In genomic region chr3:141294300-141294699, GRCh38 we compare ENCODE assay signal across 1 cellular context.
TF ChIP-seq lines count a peak whose summit lies in the region.

No MANE protein-coding gene starts in this region.

TF ChIP-seq in HepG2, 621 proteins besides CTCF, POLR2A, EP300 and RAD21 (continued from another document):
- TF ChIP-seq CEBPZ (IDR thresholded peaks at IDR 0.05; ENCODE audit: low read length): no peak
- no peak for TF ChIP-seq NR2C2 (CRISPR knock-in tag; IDR thresholded peaks at IDR 0.05; ENCODE audit: borderline replicate concordance)
- no peak for TF ChIP-seq PLRG1 (conservative IDR thresholded peaks at IDR 0.05)
- no peak for TF ChIP-seq ZMYM2 (CRISPR knock-in tag; IDR thresholded peaks at IDR 0.05)
- no peak for TF ChIP-seq TSC22D2 (CRISPR knock-in tag; IDR thresholded peaks at IDR 0.05; ENCODE audit: borderline replicate concordance)
- no peak for TF ChIP-seq ZNF570 (CRISPR knock-in tag; IDR thresholded peaks at IDR 0.05; ENCODE audit: borderline replicate concordance)
